In genomic region chr20:23309781-23310180, GRCh38 we compare ENCODE assay signal across 20 cellular contexts.
"Had no signal": no experiment of that assay in that cellular context is flagged by ENCODE, and none has a peak within 500 bp of the region (broad histone marks: within the 10 kb centered on the region; RNA-seq: fewer than 3 reads in every experiment).

No MANE protein-coding gene starts in this region.

- H3K4me2 ChIP-seq: KMS-11, SK-N-SH had no signal

- H3K9me3 ChIP-seq: SK-N-SH had no signal

- DNase-seq: IMR-90, Kasumi-1, MM.1S, NCI-H1092 treated with DMSO at 0.1 percent for 48 hours, NCI-H1436 treated with DMSO at 0.1 percent for 48 hours, NCI-H1694, NCI-H187 treated with DMSO at 0.1 percent for 48 hours, NCI-H2029 treated with DMSO at 0.1 percent for 48 hours, NCI-H2171 treated with DMSO at 0.1 percent for 48 hours, NCI-H345, NCI-H446 treated with DMSO at 0.1 percent for 48 hours, NCI-H510A treated with DMSO at 0.1 percent for 48 hours, NCI-H526, SK-N-SH, SW 1271, T-cell had no signal

- ATAC-seq: HepG2, K562, Right ventricle myocardium inferior, T-cell had no signal

- H3K4me3 ChIP-seq: K562 had no signal

- H3K27ac ChIP-seq: KMS-11 had no signal
